In genomic region chr1:27658951-27659496, GRCh38 we compare ENCODE assay signal across 9 cellular contexts. TPM values are rescaled to one million over a fixed set of nuclear protein-coding genes. Genes with fewer than 3 reads are reported as not detected.
DNase-seq lines count a peak whose midpoint lies in the region; ATAC-seq and TF ChIP-seq lines count a peak whose summit lies in the region.
"Had no signal": no experiment of that assay in that cellular context is flagged by ENCODE, and none has a peak within 500 bp of the region (broad histone marks: within the 10 kb centered on the region; RNA-seq: fewer than 3 reads in every experiment).

No MANE protein-coding gene starts in this region.

- peak overlapping the region; percentile 77 to 88 (median 85) for H3K9ac ChIP-seq in BLaER1 treated with 17β-estradiol and CSF1 and Interleukin-3, amounts not matched to agents 10 nM and 100 nM

- H3K27me3 ChIP-seq in BLaER1 treated with 17β-estradiol and CSF1 and Interleukin-3, amounts not matched to agents 10 nM and 100 nM, result no peaks in the 10 kb centered on the region
- H3K27me3 ChIP-seq in WERI-Rb-1 (ENCODE audit: insufficient read depth, low read depth, severe bottlenecking), result no peaks in the 10 kb centered on the region
- no peaks in the 10 kb centered on the region for H3K27me3 ChIP-seq in esophagus (ENCODE audit: control insufficient read depth in 1 of 2, insufficient read depth in 2 of 2, low read length in 2 of 2)

- peaks cover 72 to 91% (median 87%) of the 10 kb centered on the region in 10 experiments for H3K4me1 ChIP-seq in BLaER1 treated with 17β-estradiol and CSF1 and Interleukin-3, amounts not matched to agents 10 nM and 100 nM
- H3K4me1 ChIP-seq in esophagus (ENCODE audit: control insufficient read depth in 2 of 2, insufficient read depth in 2 of 2, low read length in 1 of 2), result peaks cover 0 to 14% of the 10 kb centered on the region in 2 donors

- peak overlapping the region; percentile 86 for H3K27ac Mint-ChIP-seq in osteocyte (ENCODE audit: unreplicated experiment)

- peak overlapping the region; percentile 51 to 73 (median 60); a peak in 18 of 20 replicates for H3K4me3 ChIP-seq in BLaER1 treated with 17β-estradiol and CSF1 and Interleukin-3, amounts not matched to agents 10 nM and 100 nM
- peak overlapping the region; percentile 45 for H3K4me3 ChIP-seq in WERI-Rb-1 (ENCODE audit: low read depth, low read length)
- H3K4me3 ChIP-seq in esophagus (ENCODE audit: low read depth in 1 of 2, low read length in 2 of 2), result no peak overlapping the region

- peak; percentile 7 for ATAC-seq in GM19035 (IDR thresholded peaks at IDR 0.05; ENCODE audit: unreplicated experiment)
- ATAC-seq in HG03159 (IDR thresholded peaks at IDR 0.05; ENCODE audit: unreplicated experiment), result peak; percentile 17

- TF ChIP-seq CTCF in WERI-Rb-1 (IDR thresholded peaks at IDR 0.05; ENCODE audit: low read depth, low read length) (no peak), osteocyte (IDR thresholded peaks at IDR 0.05) (no peak)

- H3K4me3 Mint-ChIP-seq in osteocyte (ENCODE audit: unreplicated experiment), result peak overlapping the region; percentile 73

- peak; percentile 18 for DNase-seq in WERI-Rb-1
- no peak for DNase-seq in osteocyte (ENCODE audit: extremely low spot score, unreplicated experiment)
- DNase-seq in pons (ENCODE audit: low spot score), result no peak
- no peak for DNase-seq in occipital lobe (lab: John Stamatoyannopoulos, UW)

- no peaks in the 10 kb centered on the region for H3K36me3 Mint-ChIP-seq in osteocyte (ENCODE audit: unreplicated experiment)

- peaks cover 40% of the 10 kb centered on the region for H3K4me1 Mint-ChIP-seq in osteocyte (ENCODE audit: unreplicated experiment)

- H3K27me3 Mint-ChIP-seq in osteocyte (ENCODE audit: unreplicated experiment), result no peaks in the 10 kb centered on the region

- WGBS in esophagus, 2 donors, result 29 to 41% methylated on average over 7 of the region's 7 CpGs

- no peaks in the 10 kb centered on the region for H3K9me3 ChIP-seq in BLaER1 treated with 17β-estradiol and CSF1 and Interleukin-3, amounts not matched to agents 10 nM and 100 nM (replicated peaks in 1 of 11)
- H3K9me3 ChIP-seq in WERI-Rb-1 (ENCODE audit: severe bottlenecking) (no peaks in the 10 kb centered on the region), esophagus (ENCODE audit: control insufficient read depth in 2 of 2, insufficient read depth in 1 of 2, low read depth in 1 of 2, low read length in 1 of 2) (no peaks in the 10 kb centered on the region)

- no peaks in the 10 kb centered on the region for H4K20me1 ChIP-seq in BLaER1 treated with 17β-estradiol and CSF1 and Interleukin-3, amounts not matched to agents 10 nM and 100 nM

- peak overlapping the region; percentile 74 to 95 (median 90) for H3K4me2 ChIP-seq in BLaER1 treated with 17β-estradiol and CSF1 and Interleukin-3, amounts not matched to agents 10 nM and 100 nM

- H3K27ac ChIP-seq in BLaER1 treated with 17β-estradiol and CSF1 and Interleukin-3, amounts not matched to agents 10 nM and 100 nM, result peak overlapping the region; percentile 76 to 98 (median 94)
- H3K27ac ChIP-seq in WERI-Rb-1, result no peak overlapping the region
- peak overlapping the region; percentile 90 to 93 for H3K27ac ChIP-seq in esophagus (ENCODE audit: low read depth in 2 of 2, low read length in 1 of 2)

- H3K36me3 ChIP-seq in BLaER1 treated with 17β-estradiol and CSF1 and Interleukin-3, amounts not matched to agents 10 nM and 100 nM, result no peaks in the 10 kb centered on the region
- H3K36me3 ChIP-seq in WERI-Rb-1 (no peaks in the 10 kb centered on the region), esophagus (ENCODE audit: control insufficient read depth in 2 of 2, insufficient read depth in 2 of 2, low read length in 1 of 2) (no peaks in the 10 kb centered on the region)

- H3K9me3 Mint-ChIP-seq in osteocyte (ENCODE audit: unreplicated experiment), result no peaks in the 10 kb centered on the region

RNA-seq across cellular contexts. Expression of gene IFI6, which starts 13.0 kb away (rescaled TPM):
- 1 to 10 TPM; 7.0 to 9.6 TPM for polyA plus RNA-seq in esophagus
- 49.5 and 54.1 TPM in 2 replicates for total RNA-seq in osteocyte
- total RNA-seq in occipital lobe, result 34.5 TPM

RNA-seq across cellular contexts. Expression of gene FGR, which starts 24.0 kb away (rescaled TPM):
- 1 to 10 TPM; 3.4 to 3.6 TPM for polyA plus RNA-seq in esophagus
- total RNA-seq in osteocyte (not detected in 2 replicates), occipital lobe (0.78 TPM)
- total RNA-seq: NCI-H460 had no signal

RNA-seq across cellular contexts. Expression of gene AHDC1, which starts 55.1 kb away (rescaled TPM):
- polyA plus RNA-seq in esophagus, result 10 to 100 TPM; 24.7 to 58.4 TPM
- 118 and 124 TPM in 2 replicates for total RNA-seq in osteocyte
- 11.9 TPM for total RNA-seq in occipital lobe

Comparison
In these comparisons a context has a peak if more than half of its experiments do, and no peak if none do; other contexts are left out.
1. H3K4me3 ChIP-seq: peak in BLaER1 treated with 17β-estradiol and CSF1 and Interleukin-3, amounts not matched to agents 10 nM and 100 nM (10 of 10) and WERI-Rb-1 (single experiment); none in esophagus (0 of 2).